Comparison of ENCODE assay signal across 9 cellular contexts in genomic region chr6:162907876-162908481, GRCh38.
A peak's percentile ranks its signal among the peaks of the same experiment; 100 is the strongest.
DNase-seq lines count a peak whose midpoint lies in the region; ATAC-seq, FAIRE-seq and TF ChIP-seq lines count a peak whose summit lies in the region.
"Had no signal": no experiment of that assay in that cellular context is flagged by ENCODE, and none has a peak within 500 bp of the region (broad histone marks: within the 10 kb centered on the region; RNA-seq: fewer than 3 reads in every experiment).

No MANE protein-coding gene starts in this region.

- no peaks in the 10 kb centered on the region for H3K4me1 ChIP-seq in astrocyte (ENCODE audit: insufficient read depth, low read length)

- H3K9me3 Mint-ChIP-seq in astrocyte (ENCODE audit: unreplicated experiment): no peaks in the 10 kb centered on the region

- no peak overlapping the region for H2AFZ ChIP-seq in astrocyte (ENCODE audit: low read depth, low read length)

- H3K36me3 Mint-ChIP-seq in astrocyte (ENCODE audit: low read depth, unreplicated experiment): no peaks in the 10 kb centered on the region

- no peaks in the 10 kb centered on the region for H3K9me3 ChIP-seq in astrocyte (ENCODE audit: insufficient read depth, low read depth, low read length)

- H3K4me3 ChIP-seq in astrocyte (ENCODE audit: insufficient read depth, low read depth, low read length): no peak overlapping the region

- H3K4me2 ChIP-seq in astrocyte (ENCODE audit: low read length): no peak overlapping the region

- no peak for ATAC-seq in GM18517 (IDR thresholded peaks at IDR 0.05; ENCODE audit: unreplicated experiment)

- no peaks in the 10 kb centered on the region for H3K27me3 ChIP-seq in astrocyte (ENCODE audit: insufficient read depth, low read length)

- no peak overlapping the region for H3K9ac ChIP-seq in astrocyte (ENCODE audit: low read length)

- H3K27ac Mint-ChIP-seq in astrocyte (ENCODE audit: unreplicated experiment): no peak overlapping the region

- H3K27ac ChIP-seq in astrocyte (ENCODE audit: low read depth, low read length): no peak overlapping the region

- H4K20me1 ChIP-seq in astrocyte (ENCODE audit: insufficient read depth, low read length): no peaks in the 10 kb centered on the region

- no peak overlapping the region for H3K4me3 Mint-ChIP-seq in astrocyte (ENCODE audit: unreplicated experiment)

- TF ChIP-seq CTCF in GM12873 (IDR thresholded peaks at IDR 0.05; ENCODE audit: insufficient read depth, low read depth, low read length, missing control alignments) (peak; percentile 47), astrocyte (IDR thresholded peaks at IDR 0.05; ENCODE audit: insufficient read depth, low read depth, low read length) (peak; percentile 16)

- H3K27me3 Mint-ChIP-seq in astrocyte (ENCODE audit: low read depth, unreplicated experiment): no peaks in the 10 kb centered on the region

- peak; percentile 70 for DNase-seq in KG1 (lab: John Stamatoyannopoulos, UW)
- peak; percentile 16 for DNase-seq in astrocyte (ENCODE audit: low read depth)
- DNase-seq in lung microvascular endothelial cell (ENCODE audit: low read depth in 2 of 2): peak; percentile 31 to 44
- no peak for DNase-seq in NCI-H146 treated with DMSO at 0.1 percent for 48 hours (lab: John Stamatoyannopoulos, UW; ENCODE audit: unreplicated experiment)
- no peak for DNase-seq in NCI-H2227 treated with DMSO at 0.1 percent for 48 hours (lab: John Stamatoyannopoulos, UW)
- no peak for DNase-seq in stimulated activated CD4-positive, alpha-beta T cell treated with anti-CD3 and anti-CD28 coated beads, Interleukin-2, amount 100 ng/mL, for 48 hours
- DNase-seq: stimulated activated CD4-positive, alpha-beta T cell treated with anti-CD3 and anti-CD28 coated beads, Interleukin-4, amount 100 ng/mL, for 4 hours had no signal

- peak; percentile 54 for FAIRE-seq in astrocyte (lab: Jason Lieb, UNC)

- H3K4me1 Mint-ChIP-seq in astrocyte (ENCODE audit: low read depth, unreplicated experiment): no peaks in the 10 kb centered on the region

- no peaks in the 10 kb centered on the region for H3K36me3 ChIP-seq in astrocyte (ENCODE audit: insufficient read depth, low read length)

- no peaks in the 10 kb centered on the region for H3K79me2 ChIP-seq in astrocyte (ENCODE audit: insufficient read depth, low read length)

Comparison
In these comparisons a context has a peak if more than half of its experiments do, and no peak if none do; other contexts are left out.
1. DNase-seq: peak in KG1 (single experiment), astrocyte (single experiment) and lung microvascular endothelial cell (2 of 2); none in NCI-H146 treated with DMSO at 0.1 percent for 48 hours (single experiment), NCI-H2227 treated with DMSO at 0.1 percent for 48 hours (single experiment) and stimulated activated CD4-positive, alpha-beta T cell treated with anti-CD3 and anti-CD28 coated beads, Interleukin-2, amount 100 ng/mL, for 48 hours (0 of 2).